ENCODE assay signal across 8 cellular contexts in genomic region chr2:11248-11941, GRCh38. TPM values are rescaled to one million over a fixed set of nuclear protein-coding genes. Genes with fewer than 3 reads are reported as not detected.
DNase-seq lines count a peak whose midpoint lies in the region; ATAC-seq and TF ChIP-seq lines count a peak whose summit lies in the region.

No MANE protein-coding gene starts in this region.

- no peaks in the 10 kb centered on the region for H4K20me1 ChIP-seq in PC-3 (ENCODE audit: low read length)

- no peaks in the 10 kb centered on the region for H3K9me3 ChIP-seq in PC-3 (ENCODE audit: low read length)
- H3K9me3 ChIP-seq in cardiac muscle cell (ENCODE audit: low read depth) = no peaks in the 10 kb centered on the region
- no peaks in the 10 kb centered on the region for H3K9me3 ChIP-seq in gastrocnemius medialis

- H3K4me2 ChIP-seq in PC-3 (ENCODE audit: low read length) = no peak overlapping the region

- no peak overlapping the region for H3K27ac ChIP-seq in PC-3 (ENCODE audit: low read length)
- no peak overlapping the region for H3K27ac ChIP-seq in cardiac muscle cell
- H3K27ac ChIP-seq in gastrocnemius medialis = no peak overlapping the region

- CTCF ChIA-PET in PC-3 (lab: Charles Lee) = no interaction called here

- H3K27me3 ChIP-seq in PC-3 (ENCODE audit: low read length) = no peaks in the 10 kb centered on the region
- peaks cover 4% of the 10 kb centered on the region for H3K27me3 ChIP-seq in cardiac muscle cell
- no peaks in the 10 kb centered on the region for H3K27me3 ChIP-seq in gastrocnemius medialis

- H3K4me3 ChIP-seq in GM08714 (ENCODE audit: low read length) (peak overlapping the region; percentile 75; the same call in 1 of the 2 replicates), PC-3 (ENCODE audit: low read length) (no peak overlapping the region), cardiac muscle cell (no peak overlapping the region), gastrocnemius medialis (no peak overlapping the region)

- no TSS peak for BruUV-seq in PC-3 (replicated peaks; lab: Mats Ljungman, UMichigan)

- TF ChIP-seq CTCF in PC-3 (conservative IDR thresholded peaks at IDR 0.05; ENCODE audit: low read depth, low read length) (peak; percentile 45), cardiac muscle cell (IDR thresholded peaks at IDR 0.05; ENCODE audit: low read depth, low read length) (peak; percentile 63), gastrocnemius medialis (IDR thresholded peaks at IDR 0.05 in 4 of 5, conservative IDR thresholded peaks at IDR 0.05 in 1 of 5) (peak in 4 of 5 experiments; percentile 18 to 40 (median 30))

- ATAC-seq in PC-3 (no peak), gastrocnemius medialis (no peak), HG02981 (IDR thresholded peaks at IDR 0.05; ENCODE audit: unreplicated experiment) (no peak)

- in situ Hi-C loops in gastrocnemius medialis (cut with MboI; ENCODE audit: low sequenced_read_pairs in 4 of 4) = no loop called here

- no peaks in the 10 kb centered on the region for H3K9me2 ChIP-seq in PC-3 (replicated peaks; ENCODE audit: low read length)

- no peaks in the 10 kb centered on the region for H3F3A ChIP-seq in PC-3 (ENCODE audit: low read length, unreplicated experiment)

- DNase-seq in PC-3 = peak; percentile 28
- DNase-seq in activated effector memory CD4-positive, alpha-beta T cell treated with Interleukin-2 at 50 U/mL for 16 hours = peak; percentile 15
- peak in 1 of 2 donors; percentile 65 for DNase-seq in cardiac muscle cell (ENCODE audit: low read depth in 1 of 2, low spot score in 1 of 2)
- DNase-seq in gastrocnemius medialis = no peak
- no peak for DNase-seq in NCI-H510A (lab: John Stamatoyannopoulos, UW)
- DNase-seq in KG1 (lab: John Stamatoyannopoulos, UW) = no peak

- no peaks in the 10 kb centered on the region for H3K4me1 ChIP-seq in PC-3 (ENCODE audit: insufficient read depth, low read length)
- H3K4me1 ChIP-seq in cardiac muscle cell (ENCODE audit: low read depth) = no peaks in the 10 kb centered on the region
- no peaks in the 10 kb centered on the region for H3K4me1 ChIP-seq in gastrocnemius medialis

- intact Hi-C loops in PC-3 (cut with micrococcal nuclease) = no loop called here
- intact Hi-C loops in gastrocnemius medialis (cut with DNase I; ENCODE audit: low total_unique reads) = no loop called here

- H3K79me2 ChIP-seq in PC-3 (ENCODE audit: low read length) = no peaks in the 10 kb centered on the region

- no peak overlapping the region for H3K9ac ChIP-seq in PC-3 (ENCODE audit: low read length)

- TF ChIP-seq POLR2A in gastrocnemius medialis (IDR thresholded peaks at IDR 0.05) = no peak

- POLR2A ChIA-PET in PC-3 (lab: Charles Lee; ENCODE audit: unreplicated experiment) = no interaction called here

- no peaks in the 10 kb centered on the region for H3K36me3 ChIP-seq in PC-3 (ENCODE audit: low read depth, low read length)
- H3K36me3 ChIP-seq in cardiac muscle cell = no peaks in the 10 kb centered on the region
- no peaks in the 10 kb centered on the region for H3K36me3 ChIP-seq in gastrocnemius medialis

- no peak overlapping the region for H2AFZ ChIP-seq in PC-3 (ENCODE audit: low read length)

RNA-seq across cellular contexts. Expression of gene FAM110C, which starts 34.9 kb away (rescaled TPM):
- total RNA-seq in PC-3 (2014; rRNA removed) (5.0 and 6.8 TPM in 2 replicates), cardiac muscle cell (0.60 and 1.1 TPM in 2 replicates), gastrocnemius medialis (under 1 TPM in 1 of 4 donors, not detected in 3; 0.10 TPM)
- 0.60 and 0.85 TPM in 2 replicates for polyA plus RNA-seq in cardiac muscle cell

Comparison
In these comparisons a context has a peak if more than half of its experiments do, and no peak if none do; other contexts are left out.
1. DNase-seq: peak in PC-3 (single experiment) and activated effector memory CD4-positive, alpha-beta T cell treated with Interleukin-2 at 50 U/mL for 16 hours (single experiment); none in gastrocnemius medialis (0 of 2), NCI-H510A (single experiment) and KG1 (single experiment).
2. Peak in every context shown above with its lines, with median percentiles within 50 percentile points of each other: CTCF ChIP-seq.